24 cellular contexts compared by ENCODE assay signal in genomic region chr1:8925960-8926359, GRCh38. TPM values are rescaled to one million over a fixed set of nuclear protein-coding genes. Genes with fewer than 3 reads are reported as not detected.
"Had no signal": no experiment of that assay in that cellular context is flagged by ENCODE, and none has a peak within 500 bp of the region (broad histone marks: within the 10 kb centered on the region; RNA-seq: fewer than 3 reads in every experiment).

No MANE protein-coding gene starts in this region.

- H3K9me3 Mint-ChIP-seq: activated B cell treated with CpG ODN at 0.5 μM for 24 hours; activated naive CD4-positive, alpha-beta T cell treated with anti-CD3 and anti-CD28 coated beads for 36 hours had no signal

- DNase-seq: activated B cell treated with CpG ODN at 0.5 μM for 24 hours; activated CD4-positive, alpha-beta T cell treated with anti-CD3 and anti-CD28 coated beads for 1 hour; activated CD4-positive, alpha-beta T cell treated with anti-CD3 and anti-CD28 coated beads, Interleukin-2, amount 50 U/mL, for 48 hours; activated gamma-delta T cell; activated T-cell treated with anti-CD3 and anti-CD28 coated beads for 4 hours; aorta; central memory CD4-positive, alpha-beta T cell; NCI-H1105 treated with DMSO at 0.1 percent for 48 hours; NCI-H1436 treated with DMSO at 0.1 percent for 48 hours; NCI-H2081; NCI-H226; NCI-H526; NCI-H774; SIG-M5; T-helper 17 cell; T-helper 9 cell had no signal

- H3K27ac Mint-ChIP-seq: activated B cell treated with CpG ODN at 0.5 μM for 24 hours; activated CD4-positive, alpha-beta T cell treated with anti-CD3 and anti-CD28 coated beads, Interleukin-2, amount 10 ng/mL, durations not matched to agents 24 days and 14 days; activated naive CD4-positive, alpha-beta T cell treated with anti-CD3 and anti-CD28 coated beads for 36 hours; activated naive CD8-positive, alpha-beta T cell; T-helper 17 cell had no signal

- FAIRE-seq: TTC549 had no signal

- H3K27me3 Mint-ChIP-seq: activated B cell treated with CpG ODN at 0.5 μM for 24 hours; activated CD4-positive, alpha-beta T cell treated with anti-CD3 and anti-CD28 coated beads, Interleukin-2, amount 10 ng/mL, durations not matched to agents 24 days and 14 days; activated naive CD8-positive, alpha-beta T cell; T-helper 17 cell had no signal

- H3K4me3 ChIP-seq: breast epithelium had no signal

- H3K9me3 ChIP-seq: breast epithelium had no signal

- H3K27me3 ChIP-seq: breast epithelium had no signal

- ATAC-seq: T-helper 17 cell had no signal

- H3K36me3 ChIP-seq: breast epithelium had no signal

- H3K4me1 Mint-ChIP-seq: activated B cell treated with CpG ODN at 0.5 μM for 24 hours had no signal

- H3K4me1 ChIP-seq: breast epithelium had no signal

- H3K4me3 Mint-ChIP-seq: activated B cell treated with CpG ODN at 0.5 μM for 24 hours; activated CD4-positive, alpha-beta T cell treated with anti-CD3 and anti-CD28 coated beads, Interleukin-2, amount 10 ng/mL, durations not matched to agents 24 days and 14 days; activated naive CD4-positive, alpha-beta T cell treated with anti-CD3 and anti-CD28 coated beads for 36 hours; activated naive CD8-positive, alpha-beta T cell; T-helper 17 cell had no signal

- H3K27ac ChIP-seq: breast epithelium had no signal

RNA-seq across cellular contexts. Expression of gene CA6, which starts 19.7 kb away (rescaled TPM):
- total RNA-seq: activated B cell treated with CpG ODN at 0.5 μM for 24 hours, aorta, breast epithelium, chondrocyte, OCI-LY7, RPMI7951 had no signal
- polyA plus RNA-seq: aorta had no signal
